Comparison of ENCODE assay signal across 1 cellular context in genomic region chr17:81909966-81910839, GRCh38.
TF ChIP-seq lines count a peak whose summit lies in the region.

No MANE protein-coding gene starts in this region.

TF ChIP-seq in HepG2, 621 proteins besides CTCF, POLR2A, EP300 and RAD21 (continued from another document and continues in another):
- TF ChIP-seq ZNF441 (CRISPR knock-in tag; IDR thresholded peaks at IDR 0.05; ENCODE audit: borderline replicate concordance) (no peak), ZNF879 (CRISPR knock-in tag; IDR thresholded peaks at IDR 0.05) (no peak), ZNF772 (CRISPR knock-in tag; IDR thresholded peaks at IDR 0.05) (peak; percentile 53; the same call in 1 of the 2 replicates), ZNF543 (CRISPR knock-in tag; IDR thresholded peaks at IDR 0.05) (peak; percentile 49; the same call in 1 of the 2 replicates), ZC3H4 (CRISPR knock-in tag; IDR thresholded peaks at IDR 0.05; ENCODE audit: borderline replicate concordance) (peak; percentile 97), ZFY (CRISPR knock-in tag; IDR thresholded peaks at IDR 0.05) (peak; percentile 98), BRD4 (CRISPR knock-in tag; IDR thresholded peaks at IDR 0.05) (0 out of 2 replicates have a peak, but pooled peaks have one; percentile 9), AHR (CRISPR knock-in tag; IDR thresholded peaks at IDR 0.05) (peak; percentile 68; the same call in 1 of the 2 replicates), BORCS8-MEF2B (CRISPR knock-in tag; IDR thresholded peaks at IDR 0.05) (peak; percentile 92), THAP7 (CRISPR knock-in tag; IDR thresholded peaks at IDR 0.05) (no peak), SIN3B (IDR thresholded peaks at IDR 0.05; ENCODE audit: low read length) (no peak), MNT (IDR thresholded peaks at IDR 0.05) (peak; percentile 63), ZNF577 (CRISPR knock-in tag; IDR thresholded peaks at IDR 0.05; ENCODE audit: borderline replicate concordance, low read depth) (no peak), MAFF (IDR thresholded peaks at IDR 0.05; ENCODE audit: low read depth, low read length) (no peak), GPN1 (CRISPR knock-in tag; IDR thresholded peaks at IDR 0.05; ENCODE audit: borderline replicate concordance) (no peak), PRPF4 (IDR thresholded peaks at IDR 0.05; ENCODE audit: low read depth, low read length, poor library complexity, severe bottlenecking) (no peak), MXD4 (CRISPR knock-in tag; IDR thresholded peaks at IDR 0.05) (peak; percentile 90), POLR2AphosphoS2 (IDR thresholded peaks at IDR 0.05; ENCODE audit: low read depth, low read length) (peak; percentile 79; the same call in 1 of the 2 replicates), FOXJ3 (CRISPR knock-in tag; IDR thresholded peaks at IDR 0.05; ENCODE audit: borderline replicate concordance) (peak; percentile 80; the same call in 1 of the 2 replicates), ZNF607 (CRISPR knock-in tag; IDR thresholded peaks at IDR 0.05; ENCODE audit: borderline replicate concordance) (peak; percentile 55; the same call in 1 of the 2 replicates), ZFYVE20 (CRISPR knock-in tag; IDR thresholded peaks at IDR 0.05; ENCODE audit: borderline replicate concordance, low read depth) (0 out of 2 replicates have a peak, but pooled peaks have one; percentile 14), RXRB (CRISPR knock-in tag; IDR thresholded peaks at IDR 0.05; ENCODE audit: borderline replicate concordance) (peak; percentile 91), ZNF274 (CRISPR knock-in tag; IDR thresholded peaks at IDR 0.05) (peak; percentile 91), ZNF609 (CRISPR knock-in tag; IDR thresholded peaks at IDR 0.05; ENCODE audit: borderline replicate concordance) (peak; percentile 79; the same call in 1 of the 2 replicates), MIER3 (CRISPR knock-in tag; IDR thresholded peaks at IDR 0.05; ENCODE audit: borderline replicate concordance) (peak; percentile 71; the same call in 1 of the 2 replicates), TOE1 (CRISPR knock-in tag; IDR thresholded peaks at IDR 0.05) (no peak), NR2F1 (CRISPR knock-in tag; IDR thresholded peaks at IDR 0.05) (peak; percentile 86 to 90), MTA3 (CRISPR knock-in tag; IDR thresholded peaks at IDR 0.05) (no peak), JDP2 (CRISPR knock-in tag; IDR thresholded peaks at IDR 0.05; ENCODE audit: borderline replicate concordance) (no peak), CHD4 (IDR thresholded peaks at IDR 0.05; ENCODE audit: borderline replicate concordance, low read length) (peak; percentile 74; the same call in 1 of the 2 replicates), ZNF850 (CRISPR knock-in tag; conservative IDR thresholded peaks at IDR 0.05) (no peak), PHB2 (IDR thresholded peaks at IDR 0.05; ENCODE audit: partially characterized antibody) (no peak), ZNF3 (CRISPR knock-in tag; IDR thresholded peaks at IDR 0.05) (no peak), ZNF841 (CRISPR knock-in tag; IDR thresholded peaks at IDR 0.05; ENCODE audit: borderline replicate concordance) (no peak), TEAD3 (CRISPR knock-in tag; optimal IDR thresholded peaks at IDR 0.05; ENCODE audit: borderline replicate concordance) (peak; percentile 97), ARID2 (CRISPR knock-in tag; IDR thresholded peaks at IDR 0.05; ENCODE audit: borderline replicate concordance) (no peak)
- TF ChIP-seq, protein P1, sequence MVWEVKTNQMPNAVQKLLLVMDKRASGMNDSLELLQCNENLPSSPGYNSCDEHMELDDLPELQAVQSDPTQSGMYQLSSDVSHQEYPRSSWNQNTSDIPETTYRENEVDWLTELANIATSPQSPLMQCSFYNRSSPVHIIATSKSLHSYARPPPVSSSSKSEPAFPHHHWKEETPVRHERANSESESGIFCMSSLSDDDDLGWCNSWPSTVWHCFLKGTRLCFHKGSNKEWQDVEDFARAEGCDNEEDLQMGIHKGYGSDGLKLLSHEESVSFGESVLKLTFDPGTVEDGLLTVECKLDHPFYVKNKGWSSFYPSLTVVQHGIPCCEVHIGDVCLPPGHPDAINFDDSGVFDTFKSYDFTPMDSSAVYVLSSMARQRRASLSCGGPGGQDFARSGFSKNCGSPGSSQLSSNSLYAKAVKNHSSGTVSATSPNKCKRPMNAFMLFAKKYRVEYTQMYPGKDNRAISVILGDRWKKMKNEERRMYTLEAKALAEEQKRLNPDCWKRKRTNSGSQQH (CRISPR knock-in tag; IDR thresholded peaks at IDR 0.05; ENCODE audit: low read depth), result peak; percentile 75; the same call in 1 of the 2 replicates
- TF ChIP-seq, protein P2, sequence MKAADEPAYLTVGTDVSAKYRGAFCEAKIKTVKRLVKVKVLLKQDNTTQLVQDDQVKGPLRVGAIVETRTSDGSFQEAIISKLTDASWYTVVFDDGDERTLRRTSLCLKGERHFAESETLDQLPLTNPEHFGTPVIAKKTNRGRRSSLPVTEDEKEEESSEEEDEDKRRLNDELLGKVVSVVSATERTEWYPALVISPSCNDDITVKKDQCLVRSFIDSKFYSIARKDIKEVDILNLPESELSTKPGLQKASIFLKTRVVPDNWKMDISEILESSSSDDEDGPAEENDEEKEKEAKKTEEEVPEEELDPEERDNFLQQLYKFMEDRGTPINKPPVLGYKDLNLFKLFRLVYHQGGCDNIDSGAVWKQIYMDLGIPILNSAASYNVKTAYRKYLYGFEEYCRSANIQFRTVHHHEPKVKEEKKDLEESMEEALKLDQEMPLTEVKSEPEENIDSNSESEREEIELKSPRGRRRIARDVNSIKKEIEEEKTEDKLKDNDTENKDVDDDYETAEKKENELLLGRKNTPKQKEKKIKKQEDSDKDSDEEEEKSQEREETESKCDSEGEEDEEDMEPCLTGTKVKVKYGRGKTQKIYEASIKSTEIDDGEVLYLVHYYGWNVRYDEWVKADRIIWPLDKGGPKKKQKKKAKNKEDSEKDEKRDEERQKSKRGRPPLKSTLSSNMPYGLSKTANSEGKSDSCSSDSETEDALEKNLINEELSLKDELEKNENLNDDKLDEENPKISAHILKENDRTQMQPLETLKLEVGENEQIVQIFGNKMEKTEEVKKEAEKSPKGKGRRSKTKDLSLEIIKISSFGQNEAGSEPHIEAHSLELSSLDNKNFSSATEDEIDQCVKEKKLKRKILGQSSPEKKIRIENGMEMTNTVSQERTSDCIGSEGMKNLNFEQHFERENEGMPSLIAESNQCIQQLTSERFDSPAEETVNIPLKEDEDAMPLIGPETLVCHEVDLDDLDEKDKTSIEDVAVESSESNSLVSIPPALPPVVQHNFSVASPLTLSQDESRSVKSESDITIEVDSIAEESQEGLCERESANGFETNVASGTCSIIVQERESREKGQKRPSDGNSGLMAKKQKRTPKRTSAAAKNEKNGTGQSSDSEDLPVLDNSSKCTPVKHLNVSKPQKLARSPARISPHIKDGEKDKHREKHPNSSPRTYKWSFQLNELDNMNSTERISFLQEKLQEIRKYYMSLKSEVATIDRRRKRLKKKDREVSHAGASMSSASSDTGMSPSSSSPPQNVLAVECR (CRISPR knock-in tag; IDR thresholded peaks at IDR 0.05; ENCODE audit: borderline replicate concordance), result peak; percentile 96
- TF ChIP-seq, protein P3, sequence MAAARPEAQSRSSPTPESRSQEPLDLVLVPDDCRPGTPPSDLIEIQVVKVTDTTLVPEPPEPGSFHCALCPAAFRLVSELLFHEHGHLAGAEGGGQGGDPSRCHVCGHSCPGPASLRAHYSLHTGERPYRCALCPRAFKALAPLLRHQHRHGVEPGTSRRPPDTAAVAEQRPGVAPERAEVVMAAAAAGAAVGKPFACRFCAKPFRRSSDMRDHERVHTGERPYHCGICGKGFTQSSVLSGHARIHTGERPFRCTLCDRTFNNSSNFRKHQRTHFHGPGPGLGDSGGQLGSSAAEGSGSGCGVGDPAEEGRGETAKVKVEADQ (CRISPR knock-in tag; IDR thresholded peaks at IDR 0.05; ENCODE audit: borderline replicate concordance), result 0 out of 2 replicates have a peak, but pooled peaks have one; percentile 69
- TF ChIP-seq, protein P4, sequence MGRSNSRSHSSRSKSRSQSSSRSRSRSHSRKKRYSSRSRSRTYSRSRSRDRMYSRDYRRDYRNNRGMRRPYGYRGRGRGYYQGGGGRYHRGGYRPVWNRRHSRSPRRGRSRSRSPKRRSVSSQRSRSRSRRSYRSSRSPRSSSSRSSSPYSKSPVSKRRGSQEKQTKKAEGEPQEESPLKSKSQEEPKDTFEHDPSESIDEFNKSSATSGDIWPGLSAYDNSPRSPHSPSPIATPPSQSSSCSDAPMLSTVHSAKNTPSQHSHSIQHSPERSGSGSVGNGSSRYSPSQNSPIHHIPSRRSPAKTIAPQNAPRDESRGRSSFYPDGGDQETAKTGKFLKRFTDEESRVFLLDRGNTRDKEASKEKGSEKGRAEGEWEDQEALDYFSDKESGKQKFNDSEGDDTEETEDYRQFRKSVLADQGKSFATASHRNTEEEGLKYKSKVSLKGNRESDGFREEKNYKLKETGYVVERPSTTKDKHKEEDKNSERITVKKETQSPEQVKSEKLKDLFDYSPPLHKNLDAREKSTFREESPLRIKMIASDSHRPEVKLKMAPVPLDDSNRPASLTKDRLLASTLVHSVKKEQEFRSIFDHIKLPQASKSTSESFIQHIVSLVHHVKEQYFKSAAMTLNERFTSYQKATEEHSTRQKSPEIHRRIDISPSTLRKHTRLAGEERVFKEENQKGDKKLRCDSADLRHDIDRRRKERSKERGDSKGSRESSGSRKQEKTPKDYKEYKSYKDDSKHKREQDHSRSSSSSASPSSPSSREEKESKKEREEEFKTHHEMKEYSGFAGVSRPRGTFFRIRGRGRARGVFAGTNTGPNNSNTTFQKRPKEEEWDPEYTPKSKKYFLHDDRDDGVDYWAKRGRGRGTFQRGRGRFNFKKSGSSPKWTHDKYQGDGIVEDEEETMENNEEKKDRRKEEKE (IDR thresholded peaks at IDR 0.05), result no peak
- TF ChIP-seq, protein P5, sequence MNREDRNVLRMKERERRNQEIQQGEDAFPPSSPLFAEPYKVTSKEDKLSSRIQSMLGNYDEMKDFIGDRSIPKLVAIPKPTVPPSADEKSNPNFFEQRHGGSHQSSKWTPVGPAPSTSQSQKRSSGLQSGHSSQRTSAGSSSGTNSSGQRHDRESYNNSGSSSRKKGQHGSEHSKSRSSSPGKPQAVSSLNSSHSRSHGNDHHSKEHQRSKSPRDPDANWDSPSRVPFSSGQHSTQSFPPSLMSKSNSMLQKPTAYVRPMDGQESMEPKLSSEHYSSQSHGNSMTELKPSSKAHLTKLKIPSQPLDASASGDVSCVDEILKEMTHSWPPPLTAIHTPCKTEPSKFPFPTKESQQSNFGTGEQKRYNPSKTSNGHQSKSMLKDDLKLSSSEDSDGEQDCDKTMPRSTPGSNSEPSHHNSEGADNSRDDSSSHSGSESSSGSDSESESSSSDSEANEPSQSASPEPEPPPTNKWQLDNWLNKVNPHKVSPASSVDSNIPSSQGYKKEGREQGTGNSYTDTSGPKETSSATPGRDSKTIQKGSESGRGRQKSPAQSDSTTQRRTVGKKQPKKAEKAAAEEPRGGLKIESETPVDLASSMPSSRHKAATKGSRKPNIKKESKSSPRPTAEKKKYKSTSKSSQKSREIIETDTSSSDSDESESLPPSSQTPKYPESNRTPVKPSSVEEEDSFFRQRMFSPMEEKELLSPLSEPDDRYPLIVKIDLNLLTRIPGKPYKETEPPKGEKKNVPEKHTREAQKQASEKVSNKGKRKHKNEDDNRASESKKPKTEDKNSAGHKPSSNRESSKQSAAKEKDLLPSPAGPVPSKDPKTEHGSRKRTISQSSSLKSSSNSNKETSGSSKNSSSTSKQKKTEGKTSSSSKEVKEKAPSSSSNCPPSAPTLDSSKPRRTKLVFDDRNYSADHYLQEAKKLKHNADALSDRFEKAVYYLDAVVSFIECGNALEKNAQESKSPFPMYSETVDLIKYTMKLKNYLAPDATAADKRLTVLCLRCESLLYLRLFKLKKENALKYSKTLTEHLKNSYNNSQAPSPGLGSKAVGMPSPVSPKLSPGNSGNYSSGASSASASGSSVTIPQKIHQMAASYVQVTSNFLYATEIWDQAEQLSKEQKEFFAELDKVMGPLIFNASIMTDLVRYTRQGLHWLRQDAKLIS (CRISPR knock-in tag; IDR thresholded peaks at IDR 0.05), result peak; percentile 81; the same call in 1 of the 2 replicates
